Comparison of ENCODE assay signal across 24 cellular contexts in the genomic region with DNA sequence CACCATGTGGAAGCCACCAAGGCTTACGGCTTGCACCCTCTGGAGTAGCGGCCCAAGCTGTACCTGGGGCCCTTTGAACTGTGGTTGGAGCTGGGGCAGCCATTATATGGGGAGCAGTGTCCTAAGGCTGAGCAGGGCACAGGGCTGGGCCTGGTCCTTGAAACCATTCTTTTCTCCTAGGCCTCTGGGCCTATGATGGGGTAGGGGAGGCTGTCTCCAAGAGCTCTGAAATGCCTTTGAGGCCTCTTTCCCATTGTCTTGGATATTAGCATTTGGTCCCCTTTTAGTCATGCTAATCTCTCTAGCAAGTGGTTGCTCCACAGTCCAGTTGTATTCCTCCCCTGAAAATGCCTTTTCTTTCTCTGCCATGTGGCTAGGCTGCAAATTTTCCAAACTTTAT.
DNase-seq lines count a peak whose midpoint lies in the region; ATAC-seq, FAIRE-seq and TF ChIP-seq lines count a peak whose summit lies in the region.
"Had no signal": no experiment of that assay in that cellular context is flagged by ENCODE, and none has a peak within 500 bp of the region (broad histone marks: within the 10 kb centered on the region; RNA-seq: fewer than 3 reads in every experiment).

No MANE protein-coding gene starts in this region.

- H3K4me3 Mint-ChIP-seq in H9 (no peak overlapping the region; a peak in 1 of 5 replicates), osteocyte (ENCODE audit: unreplicated experiment) (no peak overlapping the region)
- H3K4me3 Mint-ChIP-seq: CD14-positive monocyte; CD4-positive, alpha-beta T cell; CD8-positive, alpha-beta memory T cell had no signal

- no peak overlapping the region for H3K23ac ChIP-seq in H9 (ENCODE audit: insufficient read length, low read depth, low read length)

- no peaks in the 10 kb centered on the region for H3K79me2 ChIP-seq in H9 (ENCODE audit: insufficient read depth, low read length)

- H3K4me3 ChIP-seq in A549: no peak overlapping the region
- H3K4me3 ChIP-seq in NT2/D1 (ENCODE audit: insufficient read length, low read depth): no peak overlapping the region
- H3K4me3 ChIP-seq: BLaER1 treated with 17β-estradiol and CSF1 and Interleukin-3, amounts not matched to agents 10 nM and 100 nM had no signal

- TF ChIP-seq RAD21 in A549 (conservative IDR thresholded peaks at IDR 0.05 in 1 of 2, IDR thresholded peaks at IDR 0.05 in 1 of 2): no peak

- no peaks in the 10 kb centered on the region for H3K23me2 ChIP-seq in H9 (ENCODE audit: insufficient read length, low read depth, low read length, poor library complexity, severe bottlenecking)

- no peak overlapping the region for H2BK120ac ChIP-seq in H9 (ENCODE audit: low read depth, low read length, poor library complexity, severe bottlenecking)

- H3K4me1 Mint-ChIP-seq in H9 (peaks cover 8 to 9% of the 10 kb centered on the region in 2 experiments), osteocyte (ENCODE audit: unreplicated experiment) (no peaks in the 10 kb centered on the region)
- H3K4me1 Mint-ChIP-seq: CD14-positive monocyte; CD8-positive, alpha-beta memory T cell had no signal

- no peaks in the 10 kb centered on the region for H3K27me3 ChIP-seq in H9 (ENCODE audit: insufficient read depth, low read length)
- no peaks in the 10 kb centered on the region for H3K27me3 ChIP-seq in NT2/D1 (ENCODE audit: insufficient read depth, insufficient read length)
- H3K27me3 ChIP-seq: BE2C had no signal

- TF ChIP-seq CTCF in A549 (IDR thresholded peaks at IDR 0.05) (no peak), H9 (conservative IDR thresholded peaks at IDR 0.05) (no peak), osteocyte (IDR thresholded peaks at IDR 0.05) (no peak)

- H4K5ac ChIP-seq in H9 (ENCODE audit: insufficient read length, low read depth, low read length): no peak overlapping the region

- DNase-seq in A549 (ENCODE audit: low read depth in 1 of 2, low spot score in 1 of 2) (no peak), H9 (peak; percentile 35), NT2/D1 (ENCODE audit: low read depth, low spot score) (peak; percentile 63), iPS-NIHi11 (ENCODE audit: low spot score) (peak; percentile 11), left lobe of liver (ENCODE audit: low spot score) (no peak), osteocyte (ENCODE audit: extremely low spot score, unreplicated experiment) (no peak), NCI-H2029 (lab: John Stamatoyannopoulos, UW) (no peak)
- DNase-seq: ACHN; AML-193; BE2C; CD4-positive, alpha-beta T cell; CD8-positive, alpha-beta memory T cell; DMS 273 treated with DMSO at 0.1 percent for 48 hours; DMS79; GOT3; H7 had no signal

- CTCF ChIA-PET in A549 (lab: Yijun Ruan, JAX): interaction anchor here (0.7 kb wide), 1 partner anchor 359 kb away, joined by 3 read pairs; no protein-coding TSS in a partner anchor

- no peak overlapping the region for H4K91ac ChIP-seq in H9 (ENCODE audit: insufficient read length, low read depth, low read length)

- H3K9ac ChIP-seq in H9 (ENCODE audit: extremely low read depth, insufficient read length, low read length): no peak overlapping the region
- H3K9ac ChIP-seq in NT2/D1 (ENCODE audit: insufficient read length, low read depth): no peak overlapping the region
- H3K9ac ChIP-seq: BLaER1 treated with 17β-estradiol and CSF1 and Interleukin-3, amounts not matched to agents 10 nM and 100 nM had no signal

- no peaks in the 10 kb centered on the region for H4K20me1 ChIP-seq in H9 (ENCODE audit: control insufficient read depth, insufficient read depth, insufficient read length)

- H3K9me3 Mint-ChIP-seq in H9 (peaks cover 29 to 33% of the 10 kb centered on the region in 2 experiments), osteocyte (ENCODE audit: unreplicated experiment) (peaks cover 4% of the 10 kb centered on the region)
- H3K9me3 Mint-ChIP-seq: CD4-positive, alpha-beta T cell; CD8-positive, alpha-beta memory T cell had no signal

- no peak overlapping the region for H2AFZ ChIP-seq in H9 (ENCODE audit: low read length)

- H4K8ac ChIP-seq in H9 (replicated peaks; ENCODE audit: insufficient read length, low read depth, low read length): no peak overlapping the region

- H3K27ac Mint-ChIP-seq in H9 (no peak overlapping the region), osteocyte (ENCODE audit: unreplicated experiment) (no peak overlapping the region)
- H3K27ac Mint-ChIP-seq: CD14-positive monocyte; CD4-positive, alpha-beta T cell; CD8-positive, alpha-beta memory T cell had no signal

- H3K14ac ChIP-seq in H9 (ENCODE audit: insufficient read depth, low read length): no peak overlapping the region

- peak; percentile 92 for FAIRE-seq in A549 (lab: Jason Lieb, UNC)
- FAIRE-seq: A204.1, D721Med, G401.6, GM12892 had no signal

- no peak overlapping the region for H3T11ph ChIP-seq in H9 (ENCODE audit: low read length)

- H2BK5ac ChIP-seq in H9 (ENCODE audit: insufficient read length, low read length): no peak overlapping the region

- TF ChIP-seq EP300 in A549 (IDR thresholded peaks at IDR 0.05): no peak

- H3K18ac ChIP-seq in H9 (ENCODE audit: insufficient read length, low read depth, low read length): no peak overlapping the region

- H3K36me3 ChIP-seq in NT2/D1 (ENCODE audit: insufficient read depth, insufficient read length, low read length): no peaks in the 10 kb centered on the region
- H3K36me3 ChIP-seq: BE2C; BLaER1 treated with 17β-estradiol and CSF1 and Interleukin-3, amounts not matched to agents 10 nM and 100 nM had no signal

- no peaks in the 10 kb centered on the region for H3K4me1 ChIP-seq in A549
- H3K4me1 ChIP-seq in H9 (ENCODE audit: insufficient read depth, low read length): no peaks in the 10 kb centered on the region
- peaks cover 2% of the 10 kb centered on the region for H3K4me1 ChIP-seq in NT2/D1 (ENCODE audit: insufficient read depth, insufficient read length)
- H3K4me1 ChIP-seq: BE2C; BLaER1 treated with 17β-estradiol and CSF1 and Interleukin-3, amounts not matched to agents 10 nM and 100 nM had no signal

- H3K4me2 ChIP-seq in A549 (no peak overlapping the region), H9 (ENCODE audit: insufficient read depth, insufficient read length, low read length) (no peak overlapping the region)
- H3K4me2 ChIP-seq: BLaER1 treated with 17β-estradiol and CSF1 and Interleukin-3, amounts not matched to agents 10 nM and 100 nM had no signal

- WGBS in A549 (ENCODE audit: missing lambda C conversion rate): 43% methylated on average over 2 of the region's 2 CpGs
- no CpG with 5 or more reads among the region's 2 CpGs for WGBS in H9 (ENCODE audit: extremely low coverage, insufficient read length, low lambda C conversion rate)

- TF ChIP-seq POLR2A in A549 (IDR thresholded peaks at IDR 0.05; ENCODE audit: low read length): no peak

- POLR2A ChIA-PET in A549 (lab: Yijun Ruan, JAX): no interaction called here

- H3K9me3 ChIP-seq in A549 (no peaks in the 10 kb centered on the region), H9 (ENCODE audit: control insufficient read depth, low read depth, low read length) (peaks cover 11% of the 10 kb centered on the region), NT2/D1 (ENCODE audit: insufficient read depth, low read length) (peaks cover 33% of the 10 kb centered on the region; the same call in 1 of the 2 replicates)
- H3K9me3 ChIP-seq: BE2C; BLaER1 treated with 17β-estradiol and CSF1 and Interleukin-3, amounts not matched to agents 10 nM and 100 nM had no signal

- H3K27ac ChIP-seq in A549 (no peak overlapping the region), H9 (ENCODE audit: insufficient read length, low read depth, low read length) (no peak overlapping the region)
- H3K27ac ChIP-seq: 22Rv1; BLaER1 treated with 17β-estradiol and CSF1 and Interleukin-3, amounts not matched to agents 10 nM and 100 nM had no signal

- H2BK15ac ChIP-seq in H9 (ENCODE audit: low read depth, low read length): no peak overlapping the region

- H3K4ac ChIP-seq in H9 (ENCODE audit: low read depth, low read length): no peak overlapping the region

- no peaks in the 10 kb centered on the region for H3K27me3 Mint-ChIP-seq in H9 (ENCODE audit: low read depth)
- H3K27me3 Mint-ChIP-seq in osteocyte (ENCODE audit: unreplicated experiment): no peaks in the 10 kb centered on the region
- H3K27me3 Mint-ChIP-seq: CD4-positive, alpha-beta T cell had no signal

- H3K36me3 Mint-ChIP-seq in H9 (ENCODE audit: insufficient read depth in 1 of 3, low read depth in 3 of 3): peaks cover 20 to 39% (median 34%) of the 10 kb centered on the region in 3 experiments
- no peaks in the 10 kb centered on the region for H3K36me3 Mint-ChIP-seq in osteocyte (ENCODE audit: unreplicated experiment)
- H3K36me3 Mint-ChIP-seq: CD14-positive monocyte; CD8-positive, alpha-beta memory T cell had no signal

- no peak for ATAC-seq in A549
- ATAC-seq in HG02763 (IDR thresholded peaks at IDR 0.05; ENCODE audit: unreplicated experiment): no peak
- ATAC-seq in left lobe of liver: no peak

- H3K79me1 ChIP-seq in H9 (ENCODE audit: insufficient read depth, low read depth, low read length, poor library complexity, severe bottlenecking): no peaks in the 10 kb centered on the region

- H2BK12ac ChIP-seq in H9 (ENCODE audit: insufficient read length, low read depth, low read length): no peak overlapping the region

- no peak overlapping the region for H2AK5ac ChIP-seq in H9 (ENCODE audit: insufficient read length, low read length)

- H2BK20ac ChIP-seq in H9 (ENCODE audit: low read depth, low read length, poor library complexity, severe bottlenecking): no peak overlapping the region

- H3K56ac ChIP-seq in H9 (ENCODE audit: insufficient read length, low read depth, low read length): no peak overlapping the region

TF ChIP-seq in A549, 52 proteins besides CTCF, POLR2A, EP300 and RAD21 (continues in another document):
- TF ChIP-seq, protein P1, sequence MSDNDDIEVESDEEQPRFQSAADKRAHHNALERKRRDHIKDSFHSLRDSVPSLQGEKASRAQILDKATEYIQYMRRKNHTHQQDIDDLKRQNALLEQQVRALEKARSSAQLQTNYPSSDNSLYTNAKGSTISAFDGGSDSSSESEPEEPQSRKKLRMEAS (IDR thresholded peaks at IDR 0.05): no peak
- TF ChIP-seq NR3C1 (IDR thresholded peaks at IDR 0.05): no peak
- no peak for TF ChIP-seq CBX2 (IDR thresholded peaks at IDR 0.05; ENCODE audit: borderline replicate concordance, low read depth)
- TF ChIP-seq USF2 (IDR thresholded peaks at IDR 0.05): no peak
- TF ChIP-seq FOSL2 (IDR thresholded peaks at IDR 0.05): no peak
- no peak for TF ChIP-seq FOSL2 (CRISPR knock-in tag; IDR thresholded peaks at IDR 0.05)
- TF ChIP-seq MAZ (IDR thresholded peaks at IDR 0.05; ENCODE audit: borderline replicate concordance, low read depth, low read length): no peak
- no peak for TF ChIP-seq KDM1A (IDR thresholded peaks at IDR 0.05; ENCODE audit: low read depth)
- TF ChIP-seq MAFK (IDR thresholded peaks at IDR 0.05; ENCODE audit: partially characterized antibody): no peak

Comparison
In these comparisons a context has a peak if more than half of its experiments do, and no peak if none do; other contexts are left out.
1. DNase-seq: peak in H9 (single experiment), NT2/D1 (single experiment) and iPS-NIHi11 (single experiment); none in A549 (0 of 2), left lobe of liver (single experiment), osteocyte (single experiment) and NCI-H2029 (single experiment).